Comparison of ENCODE assay signal across 8 cellular contexts in the genomic region with DNA sequence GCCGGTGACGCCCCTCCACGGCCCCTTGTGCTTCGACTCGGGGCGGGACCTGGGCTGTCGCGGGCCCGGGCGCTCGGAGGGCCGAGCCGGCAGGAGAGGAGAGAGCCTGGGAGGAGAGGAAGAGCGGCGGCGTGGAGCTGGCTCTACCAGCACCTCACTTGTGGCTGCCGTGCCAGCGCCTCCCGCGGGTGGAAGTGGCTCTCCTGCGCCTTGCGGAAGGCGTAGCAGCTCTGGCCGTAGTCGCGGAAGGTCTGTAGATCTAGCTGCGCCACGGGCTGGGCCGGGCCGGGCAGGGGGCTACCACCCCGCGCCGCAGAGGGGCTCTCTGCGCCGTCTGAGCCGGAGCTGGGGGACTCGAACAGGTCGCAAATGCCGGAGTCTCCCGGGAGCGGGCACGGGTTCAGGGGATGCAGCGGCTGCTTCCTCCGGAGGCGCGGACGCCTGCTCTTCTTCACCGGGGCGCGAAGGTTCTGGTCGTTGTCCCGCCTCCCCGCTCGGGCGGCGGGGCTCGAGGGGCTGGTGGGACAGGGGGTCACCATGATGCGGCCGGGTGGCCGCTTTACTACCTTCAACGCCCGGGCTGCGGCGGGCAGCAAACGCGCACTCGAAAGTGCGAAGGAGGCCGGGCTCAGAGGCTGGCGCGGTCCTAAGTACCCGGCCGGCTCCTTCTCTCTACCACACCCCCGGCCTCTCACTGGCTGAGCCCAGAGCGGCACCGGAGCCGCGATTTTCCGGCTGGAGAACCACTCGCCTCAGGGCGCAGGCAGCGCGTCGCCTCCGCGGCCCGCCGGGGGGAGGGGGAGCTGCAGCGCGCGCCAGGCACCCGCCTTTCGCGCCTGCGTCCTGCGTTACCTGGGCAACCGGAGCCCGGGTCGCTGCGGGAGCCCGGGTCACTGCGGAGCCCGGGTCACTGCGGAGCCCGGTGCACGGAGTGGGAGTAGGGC. TPM values are rescaled to one million over a fixed set of nuclear protein-coding genes. Genes with fewer than 3 reads are reported as not detected.
DNase-seq lines count a peak whose midpoint lies in the region; ATAC-seq and TF ChIP-seq lines count a peak whose summit lies in the region.

A gene with protein sequence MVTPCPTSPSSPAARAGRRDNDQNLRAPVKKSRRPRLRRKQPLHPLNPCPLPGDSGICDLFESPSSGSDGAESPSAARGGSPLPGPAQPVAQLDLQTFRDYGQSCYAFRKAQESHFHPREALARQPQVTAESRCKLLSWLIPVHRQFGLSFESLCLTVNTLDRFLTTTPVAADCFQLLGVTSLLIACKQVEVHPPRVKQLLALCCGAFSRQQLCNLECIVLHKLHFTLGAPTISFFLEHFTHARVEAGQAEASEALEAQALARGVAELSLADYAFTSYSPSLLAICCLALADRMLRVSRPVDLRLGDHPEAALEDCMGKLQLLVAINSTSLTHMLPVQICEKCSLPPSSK (minus strand): TSS at position 624 of the 944 bp plus-strand sequence. CDS start 85 bp downstream, at position 539.

- POLR2A ChIA-PET in Panc1 (lab: Charles Lee), result interaction anchor here (0.6 kb wide), 1 partner anchor 275 kb away, joined by 3 read pairs; no protein-coding TSS in a partner anchor

- intact Hi-C loops in Panc1 (cut with micrococcal nuclease; ENCODE audit: unreplicated experiment), result no loop called here
- intact Hi-C loops in activated naive CD4-positive, alpha-beta T cell treated with anti-CD3 and anti-CD28 coated beads for 36 hours (cut with micrococcal nuclease), result loop anchor here (1.0 to 5.0 kb wide), 2 partner anchors 60 to 716 kb away; a partner anchor contains a TSS
- intact Hi-C loops in aorta (cut with DNase I), result no loop called here

- H3K36me3 ChIP-seq in Karpas-422 (ENCODE audit: insufficient read depth, low read length) (no peaks in the 10 kb centered on the region), Panc1 (ENCODE audit: control insufficient read depth, insufficient read depth, low read length) (no peaks in the 10 kb centered on the region; the same call in 1 of the 2 replicates), aorta (ENCODE audit: control insufficient read depth in 1 of 2, insufficient read depth in 2 of 2, low read length in 1 of 2) (no peaks in the 10 kb centered on the region)

- BruUV-seq in Panc1 (replicated peaks; lab: Mats Ljungman, UMichigan), result no TSS peak

- H3K4me1 ChIP-seq in Karpas-422 (ENCODE audit: low read length) (peaks cover 35% of the 10 kb centered on the region), Panc1 (ENCODE audit: control insufficient read depth, insufficient read depth, low read length) (peaks cover 12% of the 10 kb centered on the region), aorta (ENCODE audit: control insufficient read depth in 1 of 2, insufficient read depth in 2 of 2, low read length in 2 of 2) (no peaks in the 10 kb centered on the region)

- 0 out of 2 replicates have a peak within 1 kb of the TSS, but pooled peaks have one; percentile 30 for H3K27ac ChIP-seq in Karpas-422 (ENCODE audit: low read length)
- peak within 1 kb of the TSS; percentile 72 for H3K27ac ChIP-seq in Panc1 (ENCODE audit: low read length)
- no peak within 1 kb of the TSS for H3K27ac ChIP-seq in aorta (ENCODE audit: low read depth in 1 of 2, low read length in 2 of 2)

- H3K4me1 Mint-ChIP-seq in activated naive CD4-positive, alpha-beta T cell treated with anti-CD3 and anti-CD28 coated beads for 36 hours (ENCODE audit: low read depth), result peaks cover 32% of the 10 kb centered on the region

- TF ChIP-seq CTCF in Panc1 (IDR thresholded peaks at IDR 0.05), result no peak

- peak within 1 kb of the TSS; percentile 100 for H3K4me2 ChIP-seq in Karpas-422 (ENCODE audit: low read depth, low read length, poor library complexity, severe bottlenecking)

- H3K27me3 ChIP-seq in Karpas-422 (ENCODE audit: low read length) (no peaks in the 10 kb centered on the region), Panc1 (ENCODE audit: control insufficient read depth, insufficient read depth, low read length) (peaks cover 3% of the 10 kb centered on the region; the same call in 1 of the 2 replicates), aorta (ENCODE audit: control insufficient read depth in 1 of 2, insufficient read depth in 2 of 2, low read length in 1 of 2) (no peaks in the 10 kb centered on the region)

- H3K27ac Mint-ChIP-seq in activated naive CD4-positive, alpha-beta T cell treated with anti-CD3 and anti-CD28 coated beads for 36 hours, result no peak within 1 kb of the TSS

- H3K9me3 ChIP-seq in Karpas-422 (ENCODE audit: low read length) (no peaks in the 10 kb centered on the region), Panc1 (ENCODE audit: control insufficient read depth, insufficient read depth, low read depth, low read length) (no peaks in the 10 kb centered on the region), aorta (ENCODE audit: control insufficient read depth, low read length) (no peaks in the 10 kb centered on the region)

- DNase-seq in COLO668 (lab: John Stamatoyannopoulos, UW; ENCODE audit: unreplicated experiment) (peak; percentile 74), Karpas-422 (peak; percentile 95), Panc1 (ENCODE audit: low read depth, low spot score) (no peak), glomerular visceral epithelial cell (ENCODE audit: extremely low spot score) (peak; percentile 89), nucleus accumbens (lab: John Stamatoyannopoulos, UW) (peak in 40 of 56 donors; percentile 7 to 84 (median 46)), aorta (peak; percentile 84 to 94)
- peak; percentile 63 for DNase-seq in activated naive CD4-positive, alpha-beta T cell treated with anti-CD3 and anti-CD28 coated beads for 36 hours

- H4K20me1 ChIP-seq in Karpas-422 (ENCODE audit: insufficient read depth, low read depth, low read length), result 0 out of 2 replicates have a peak, but pooled peaks cover 3% of the 10 kb centered on the region

- H2AFZ ChIP-seq in Karpas-422 (ENCODE audit: low read length), result peak within 1 kb of the TSS; percentile 98

- no peaks in the 10 kb centered on the region for H3K36me3 Mint-ChIP-seq in activated naive CD4-positive, alpha-beta T cell treated with anti-CD3 and anti-CD28 coated beads for 36 hours (ENCODE audit: low read depth)

- H3K9me2 ChIP-seq in Karpas-422 (replicated peaks; ENCODE audit: insufficient read depth, low read length), result no peaks in the 10 kb centered on the region

- WGBS in aorta, 2 donors, result 0 to 1% methylated on average over 77 to 106 of the region's 106 CpGs

- H3K9ac ChIP-seq in Karpas-422 (ENCODE audit: low read length), result peak within 1 kb of the TSS; percentile 87

- H3K79me2 ChIP-seq in Karpas-422 (ENCODE audit: low read length), result no peaks in the 10 kb centered on the region

- H3K4me3 ChIP-seq in Karpas-422 (ENCODE audit: low read length) (peak within 1 kb of the TSS; percentile 82), Panc1 (ENCODE audit: low read depth in 2 of 2, low read length in 2 of 2) (peak within 1 kb of the TSS; percentile 60 to 89), aorta (ENCODE audit: low read length in 2 of 2) (peak within 1 kb of the TSS; percentile 27 to 28)

- H3K27me3 Mint-ChIP-seq in activated naive CD4-positive, alpha-beta T cell treated with anti-CD3 and anti-CD28 coated beads for 36 hours (ENCODE audit: low read depth), result peaks cover 69% of the 10 kb centered on the region

- H3K4me3 Mint-ChIP-seq in activated naive CD4-positive, alpha-beta T cell treated with anti-CD3 and anti-CD28 coated beads for 36 hours, result peak within 1 kb of the TSS; percentile 76

- CTCF ChIA-PET in Panc1 (lab: Charles Lee), result interaction anchor here (0.7 to 1.2 kb wide), 2 partner anchors 43 to 958 kb away, joined by 4 to 16 read pairs; no protein-coding TSS in a partner anchor
- CTCF ChIA-PET in activated naive CD4-positive, alpha-beta T cell treated with anti-CD3 and anti-CD28 coated beads for 36 hours (lab: Charles Lee), result interaction anchor here (0.6 to 3.0 kb wide), 8 partner anchors 8 to 660 kb away, joined by 3 to 10 read pairs (median 3); no protein-coding TSS in a partner anchor

- no peaks in the 10 kb centered on the region for H3K9me3 Mint-ChIP-seq in activated naive CD4-positive, alpha-beta T cell treated with anti-CD3 and anti-CD28 coated beads for 36 hours

- ATAC-seq in GM21423 (IDR thresholded peaks at IDR 0.05; ENCODE audit: unreplicated experiment) (peak; percentile 47), Panc1 (peak; percentile 91), aorta (ENCODE audit: low FRiP score) (peak; percentile 86)

- in situ Hi-C loops in Panc1 (cut with HindIII; ENCODE audit: low pct_unique_long_range_greater_than_20kb, low sequenced_read_pairs), result no loop called here

RNA-seq across cellular contexts. Expression of the gene that starts here (rescaled TPM):
- 2.2 and 5.0 TPM in 2 replicates for total RNA-seq in Karpas-422 (2014; rRNA removed; shearing (Covaris generic); ENCODE audit: low replicate concordance)
- total RNA-seq in Panc1 (2021; ENCODE audit: unreplicated experiment) (12.3 TPM), aorta (1 to 10 TPM in 1 of 2 donors, under 1 TPM in 1; 0.54 to 1.3 TPM)
- polyA plus RNA-seq in Panc1 (2012; ENCODE audit: insufficient read length), result 20.4 TPM
- not detected for total RNA-seq in activated naive CD4-positive, alpha-beta T cell treated with anti-CD3 and anti-CD28 coated beads for 36 hours
- polyA plus RNA-seq in aorta, result 10 to 100 TPM in 1 of 2 donors, under 1 TPM in 1; 0.88 to 10.1 TPM

Comparison
In these comparisons a context has a peak if more than half of its experiments do, and no peak if none do; other contexts are left out.
1. Peak in DNase-seq in activated naive CD4-positive, alpha-beta T cell treated with anti-CD3 and anti-CD28 coated beads for 36 hours; RNA of the gene not detected or under 1 TPM.
2. H3K27ac ChIP-seq: peak in Karpas-422 (single experiment) and Panc1 (single experiment); none in aorta (0 of 2).
3. H3K4me3 ChIP-seq: peak in every context shown above with its lines; median percentile 82 in Karpas-422; 74 in Panc1; 28 in aorta.
4. Peak in every context shown above with its lines, with median percentiles within 50 percentile points of each other: ATAC-seq.